14 cellular contexts compared by ENCODE assay signal in the genomic region with DNA sequence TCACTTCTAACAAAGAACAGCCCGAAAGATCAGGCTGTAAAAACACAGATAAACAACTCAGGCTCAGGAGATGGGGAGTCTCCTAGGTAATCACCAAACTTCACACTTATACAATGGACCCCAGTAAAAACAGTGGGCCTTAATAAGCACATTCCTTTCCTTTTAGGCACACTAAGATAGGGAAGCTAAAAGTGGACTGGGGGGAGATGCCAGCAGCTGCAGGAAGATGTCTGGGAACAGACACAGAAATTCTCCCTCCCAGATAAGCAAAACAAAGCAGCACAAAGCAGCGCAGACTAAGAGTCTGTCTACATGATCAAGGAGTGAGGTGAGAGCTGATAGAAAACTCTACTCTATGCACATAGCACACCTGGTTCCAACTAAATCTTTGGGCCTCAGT. TPM values are rescaled to one million over a fixed set of nuclear protein-coding genes. Genes with fewer than 3 reads are reported as not detected.
DNase-seq lines count a peak whose midpoint lies in the region; ATAC-seq and TF ChIP-seq lines count a peak whose summit lies in the region.
"Had no signal": no experiment of that assay in that cellular context is flagged by ENCODE, and none has a peak within 500 bp of the region (broad histone marks: within the 10 kb centered on the region; RNA-seq: fewer than 3 reads in every experiment).

No MANE protein-coding gene starts in this region.

- no peaks in the 10 kb centered on the region for H3K27me3 ChIP-seq in mesenchymal stem cell (ENCODE audit: control insufficient read depth in 1 of 2, insufficient read depth in 1 of 2, low read length in 2 of 2)
- H3K27me3 ChIP-seq in vagina: no peaks in the 10 kb centered on the region
- H3K27me3 ChIP-seq: pancreas, upper lobe of left lung had no signal

- H3K4ac ChIP-seq in mesenchymal stem cell (ENCODE audit: low read depth in 1 of 2, low read length in 2 of 2): peak overlapping the region in 1 of 2 experiments; percentile 15

- no peak overlapping the region for H4K8ac ChIP-seq in mesenchymal stem cell (ENCODE audit: low read length)

- H3K9me3 Mint-ChIP-seq in activated naive CD4-positive, alpha-beta T cell treated with anti-CD3 and anti-CD28 coated beads, Interleukin-2, amount 50 U/mL, for 72 hours: peaks cover 21 to 44% of the 10 kb centered on the region in 2 donors

- H3K36me3 ChIP-seq in mesenchymal stem cell (ENCODE audit: control insufficient read depth in 1 of 2, insufficient read depth in 2 of 2, low read depth in 1 of 2, low read length in 2 of 2): no peaks in the 10 kb centered on the region
- H3K36me3 ChIP-seq in vagina: no peaks in the 10 kb centered on the region
- H3K36me3 ChIP-seq: pancreas, upper lobe of left lung had no signal

- H3K4me2 ChIP-seq in mesenchymal stem cell (ENCODE audit: low read length, poor library complexity, severe bottlenecking): no peak overlapping the region

- H3K9ac ChIP-seq in mesenchymal stem cell (ENCODE audit: low read length): peak overlapping the region; percentile 89

- peaks cover 31 to 70% of the 10 kb centered on the region in 2 donors for H3K36me3 Mint-ChIP-seq in activated naive CD4-positive, alpha-beta T cell treated with anti-CD3 and anti-CD28 coated beads, Interleukin-2, amount 50 U/mL, for 72 hours

- peak overlapping the region; percentile 65 for H3K4me3 ChIP-seq in coronary artery
- H3K4me3 ChIP-seq in mesenchymal stem cell (ENCODE audit: insufficient read depth in 1 of 2, low read depth in 1 of 2, low read length in 2 of 2): peak overlapping the region in 1 of 2 experiments; percentile 72
- H3K4me3 ChIP-seq in vagina: peak overlapping the region; percentile 20 to 29
- H3K4me3 ChIP-seq: upper lobe of left lung had no signal

- no peak overlapping the region for H2BK12ac ChIP-seq in mesenchymal stem cell (ENCODE audit: low read length in 2 of 2)

- no peak overlapping the region for H2AK5ac ChIP-seq in mesenchymal stem cell (ENCODE audit: low read length, severe bottlenecking)

- H3K23ac ChIP-seq in mesenchymal stem cell (ENCODE audit: low read length in 2 of 2): no peak overlapping the region

- peak overlapping the region; percentile 51 for H2AFZ ChIP-seq in mesenchymal stem cell (ENCODE audit: low read depth, low read length)

- no peak overlapping the region for H4K91ac ChIP-seq in mesenchymal stem cell (ENCODE audit: low read length)

- no peak for TF ChIP-seq POLR2A in vagina (IDR thresholded peaks at IDR 0.05)

- H3K9me3 ChIP-seq in mesenchymal stem cell (ENCODE audit: control insufficient read depth, low read length) (no peaks in the 10 kb centered on the region), vagina (no peaks in the 10 kb centered on the region)
- H3K9me3 ChIP-seq: pancreas had no signal

- no peaks in the 10 kb centered on the region for H3K79me1 ChIP-seq in mesenchymal stem cell (replicated peaks; ENCODE audit: low read length, poor library complexity, severe bottlenecking)

- no peak overlapping the region for H2BK15ac ChIP-seq in mesenchymal stem cell (ENCODE audit: low read depth, poor library complexity, severe bottlenecking)

- no peak for TF ChIP-seq CTCF in coronary artery (IDR thresholded peaks at IDR 0.05)
- TF ChIP-seq CTCF in vagina (IDR thresholded peaks at IDR 0.05): no peak

- H3K27ac ChIP-seq in coronary artery (peak overlapping the region; percentile 31 to 79), mesenchymal stem cell (ENCODE audit: low read length, poor library complexity, severe bottlenecking) (no peak overlapping the region), vagina (peak overlapping the region; percentile 71)
- H3K27ac ChIP-seq: upper lobe of left lung had no signal

- DNase-seq in Right ventricle myocardium superior: no peak
- DNase-seq in Right ventricle myocardium inferior (ENCODE audit: missing footprints): no peak
- DNase-seq in coronary artery (ENCODE audit: low spot score): no peak
- DNase-seq in mesenchymal stem cell: no peak
- no peak for DNase-seq in vagina (ENCODE audit: extremely low spot score in 2 of 2)
- no peak for DNase-seq in NCI-H1092 (lab: John Stamatoyannopoulos, UW)
- DNase-seq in activated naive CD4-positive, alpha-beta T cell treated with anti-CD3 and anti-CD28 coated beads, Interleukin-2, amount 50 U/mL, for 72 hours (ENCODE audit: low spot score in 2 of 2): no peak
- DNase-seq: activated CD4-positive, alpha-beta T cell treated with anti-CD3 and anti-CD28 coated beads, Interleukin-2, amount 50 U/mL, for 48 hours; erythroblast; NCI-H510A; pancreas; upper lobe of left lung had no signal

- 38% methylated on average over 2 of the region's 2 CpGs for whole genome bisulfite sequencing in mesenchymal stem cell

- no peak overlapping the region for H3K27ac Mint-ChIP-seq in activated naive CD4-positive, alpha-beta T cell treated with anti-CD3 and anti-CD28 coated beads, Interleukin-2, amount 50 U/mL, for 72 hours
- H3K27ac Mint-ChIP-seq: activated naive CD4-positive, alpha-beta T cell treated with anti-CD3 and anti-CD28 coated beads, Interleukin-2, amount 50 U/mL, for 24 hours had no signal

- no peak overlapping the region for H2BK120ac ChIP-seq in mesenchymal stem cell (ENCODE audit: low read depth, low read length)

- ATAC-seq in Right ventricle myocardium superior (ENCODE audit: poor library complexity) (peak; percentile 45), Right ventricle myocardium inferior (no peak), HG02571 (IDR thresholded peaks at IDR 0.05; ENCODE audit: unreplicated experiment) (no peak)
- ATAC-seq in activated naive CD4-positive, alpha-beta T cell treated with anti-CD3 and anti-CD28 coated beads, Interleukin-2, amount 50 U/mL, for 72 hours: no peak

- no peak overlapping the region for H3K18ac ChIP-seq in mesenchymal stem cell (ENCODE audit: low read depth in 1 of 2, low read length in 2 of 2)

- no peak overlapping the region for H3K14ac ChIP-seq in mesenchymal stem cell (ENCODE audit: low read length in 2 of 2)

- H3K4me1 ChIP-seq in mesenchymal stem cell (ENCODE audit: control insufficient read depth, insufficient read depth, low read depth, low read length): peaks cover 3% of the 10 kb centered on the region
- H3K4me1 ChIP-seq in vagina: peaks cover 9% of the 10 kb centered on the region
- H3K4me1 ChIP-seq: pancreas had no signal

- no peak overlapping the region for H2BK5ac ChIP-seq in mesenchymal stem cell (ENCODE audit: low read depth, low read length, poor library complexity, severe bottlenecking)

- intact Hi-C loops in Right ventricle myocardium superior (cut with DNase I) (no loop called here), Right ventricle myocardium inferior (cut with DNase I) (loop anchor here (5.0 to 10.0 kb wide), 3 partner anchors 161 to 478 kb away; no protein-coding TSS in a partner anchor), vagina (cut with DNase I) (no loop called here)

RNA-seq across cellular contexts. Expression of gene CTBS, which starts 29.0 kb away (rescaled TPM):
- 5.0 TPM for total RNA-seq in Right ventricle myocardium superior
- 6.0 TPM for total RNA-seq in Right ventricle myocardium inferior
- 22.5 TPM for polyA plus RNA-seq in mesenchymal stem cell (2013, experiment 1 of 2)
- 24.9 TPM for polyA plus RNA-seq in mesenchymal stem cell (2013, experiment 2 of 2)
- 9.3 TPM for total RNA-seq in vagina
- 10 to 100 TPM; 14.6 to 22.8 TPM for total RNA-seq in activated naive CD4-positive, alpha-beta T cell treated with anti-CD3 and anti-CD28 coated beads, Interleukin-2, amount 50 U/mL, for 72 hours
